In genomic region chr13:112333756-112334543, GRCh38 we compare ENCODE assay signal across 2 cellular contexts.
A peak's percentile ranks its signal among the peaks of the same experiment; 100 is the strongest.
TF ChIP-seq lines count a peak whose summit lies in the region.

No MANE protein-coding gene starts in this region.

TF ChIP-seq in A549, 52 proteins besides CTCF, POLR2A, EP300 and RAD21 (continued from another document):
- TF ChIP-seq, protein P1, sequence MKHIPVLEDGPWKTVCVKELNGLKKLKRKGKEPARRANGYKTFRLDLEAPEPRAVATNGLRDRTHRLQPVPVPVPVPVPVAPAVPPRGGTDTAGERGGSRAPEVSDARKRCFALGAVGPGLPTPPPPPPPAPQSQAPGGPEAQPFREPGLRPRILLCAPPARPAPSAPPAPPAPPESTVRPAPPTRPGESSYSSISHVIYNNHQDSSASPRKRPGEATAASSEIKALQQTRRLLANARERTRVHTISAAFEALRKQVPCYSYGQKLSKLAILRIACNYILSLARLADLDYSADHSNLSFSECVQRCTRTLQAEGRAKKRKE (CRISPR knock-in tag; IDR thresholded peaks at IDR 0.05; ENCODE audit: low read depth): no peak
- TF ChIP-seq FOSB (CRISPR knock-in tag; IDR thresholded peaks at IDR 0.05) (no peak), KDM5A (IDR thresholded peaks at IDR 0.05) (no peak), BHLHE40 (IDR thresholded peaks at IDR 0.05; ENCODE audit: low read depth, low read length) (no peak), EHMT2 (IDR thresholded peaks at IDR 0.05; ENCODE audit: low read depth) (no peak), HDAC2 (IDR thresholded peaks at IDR 0.05) (no peak), HOXB13 (CRISPR knock-in tag; IDR thresholded peaks at IDR 0.05; ENCODE audit: low read depth) (no peak), GATA3 (IDR thresholded peaks at IDR 0.05; ENCODE audit: borderline replicate concordance) (no peak), TFCP2L1 (CRISPR knock-in tag; IDR thresholded peaks at IDR 0.05) (no peak), KDM1A (IDR thresholded peaks at IDR 0.05; ENCODE audit: low read depth) (no peak), NPAS2 (CRISPR knock-in tag; IDR thresholded peaks at IDR 0.05; ENCODE audit: borderline replicate concordance) (no peak), CEBPB (IDR thresholded peaks at IDR 0.05) (no peak)

TF ChIP-seq in K562, 482 proteins besides CTCF, POLR2A, EP300 and RAD21 (continued from another document):
- TF ChIP-seq FOXM1 (IDR thresholded peaks at IDR 0.05; ENCODE audit: low read depth) (no peak), FOXM1 (CRISPR knock-in tag; IDR thresholded peaks at IDR 0.05; ENCODE audit: low read depth) (no peak), FOSL1 (tag; conservative IDR thresholded peaks at IDR 0.05) (peak; percentile 65), JUND (IDR thresholded peaks at IDR 0.05; ENCODE audit: borderline replicate concordance, low read depth, low read length) (peak; percentile 30; the same call in 1 of the 2 replicates), JUND (tag; IDR thresholded peaks at IDR 0.05; ENCODE audit: borderline replicate concordance, low read depth, low read length) (no peak; the same call in 2 of the 3 replicates), ZNF644 (tag; IDR thresholded peaks at IDR 0.05; ENCODE audit: low read depth) (no peak)
